Comparison of ENCODE assay signal across 1 cellular context in genomic region chr19:1260749-1261511, GRCh38.
TF ChIP-seq lines count a peak whose summit lies in the region.

No MANE protein-coding gene starts in this region.

TF ChIP-seq in HepG2, 621 proteins besides CTCF, POLR2A, EP300 and RAD21 (continued from another document and continues in another):
- TF ChIP-seq BCLAF1 (IDR thresholded peaks at IDR 0.05), result no peak
- TF ChIP-seq ZC3H13 (CRISPR knock-in tag; IDR thresholded peaks at IDR 0.05), result peak; percentile 26; the same call in 1 of the 2 replicates
- TF ChIP-seq ZNF768 (CRISPR knock-in tag; IDR thresholded peaks at IDR 0.05), result no peak
- TF ChIP-seq ZBTB20 (CRISPR knock-in tag; IDR thresholded peaks at IDR 0.05; ENCODE audit: borderline replicate concordance, low read depth), result no peak
- TF ChIP-seq RARG (CRISPR knock-in tag; IDR thresholded peaks at IDR 0.05; ENCODE audit: low read depth), result no peak
- TF ChIP-seq SP140L (CRISPR knock-in tag; IDR thresholded peaks at IDR 0.05; ENCODE audit: borderline replicate concordance), result no peak
- 0 out of 2 replicates have a peak, but pooled peaks have one; percentile 32 for TF ChIP-seq TGIF2 (CRISPR knock-in tag; IDR thresholded peaks at IDR 0.05)
- TF ChIP-seq ZNF747 (CRISPR knock-in tag; IDR thresholded peaks at IDR 0.05; ENCODE audit: borderline replicate concordance), result peak; percentile 34; the same call in 1 of the 2 replicates
- peak; percentile 42 for TF ChIP-seq ZFX (CRISPR knock-in tag; IDR thresholded peaks at IDR 0.05; ENCODE audit: low read depth)
- peak; percentile 65 for TF ChIP-seq TFDP2 (CRISPR knock-in tag; IDR thresholded peaks at IDR 0.05)
- no peak; the same call in 1 of the 2 replicates for TF ChIP-seq PAXIP1 (CRISPR knock-in tag; conservative IDR thresholded peaks at IDR 0.05)
- 0 out of 2 replicates have a peak, but pooled peaks have one; percentile 37 for TF ChIP-seq ZNF616 (CRISPR knock-in tag; IDR thresholded peaks at IDR 0.05; ENCODE audit: low read depth)
- TF ChIP-seq ZNF605 (CRISPR knock-in tag; IDR thresholded peaks at IDR 0.05), result no peak
- no peak for TF ChIP-seq TIGD3 (CRISPR knock-in tag; IDR thresholded peaks at IDR 0.05; ENCODE audit: borderline replicate concordance)
- no peak for TF ChIP-seq GLI4 (CRISPR knock-in tag; IDR thresholded peaks at IDR 0.05; ENCODE audit: borderline replicate concordance)
- no peak for TF ChIP-seq SNAI1 (CRISPR knock-in tag; IDR thresholded peaks at IDR 0.05; ENCODE audit: borderline replicate concordance)
- no peak for TF ChIP-seq MIER3 (CRISPR knock-in tag; IDR thresholded peaks at IDR 0.05; ENCODE audit: borderline replicate concordance)
- no peak for TF ChIP-seq GABPA (IDR thresholded peaks at IDR 0.05; ENCODE audit: low read depth, low read length)
- peak; percentile 74 for TF ChIP-seq GABPA (CRISPR knock-in tag; IDR thresholded peaks at IDR 0.05; ENCODE audit: low read depth)
- TF ChIP-seq SSRP1 (CRISPR knock-in tag; IDR thresholded peaks at IDR 0.05), result no peak
- TF ChIP-seq DZIP1 (CRISPR knock-in tag; IDR thresholded peaks at IDR 0.05), result no peak
- 0 out of 2 replicates have a peak, but pooled peaks have one; percentile 38 for TF ChIP-seq KLF6 (CRISPR knock-in tag; IDR thresholded peaks at IDR 0.05)
- TF ChIP-seq ZMYM2 (CRISPR knock-in tag; IDR thresholded peaks at IDR 0.05), result no peak
- 0 out of 2 replicates have a peak, but pooled peaks have one; percentile 18 for TF ChIP-seq ZZZ3 (CRISPR knock-in tag; IDR thresholded peaks at IDR 0.05; ENCODE audit: borderline replicate concordance)
- no peak for TF ChIP-seq ATF5 (CRISPR knock-in tag; IDR thresholded peaks at IDR 0.05; ENCODE audit: low read depth)
- TF ChIP-seq ZNF335 (CRISPR knock-in tag; IDR thresholded peaks at IDR 0.05), result no peak
- TF ChIP-seq ZNF232 (CRISPR knock-in tag; IDR thresholded peaks at IDR 0.05; ENCODE audit: borderline replicate concordance), result no peak
- TF ChIP-seq ATF7 (IDR thresholded peaks at IDR 0.05), result peak; percentile 85
- TF ChIP-seq ATF7 (CRISPR knock-in tag; IDR thresholded peaks at IDR 0.05), result peak; percentile 87
- no peak for TF ChIP-seq ATM (IDR thresholded peaks at IDR 0.05; ENCODE audit: borderline replicate concordance)
- no peak for TF ChIP-seq TEF (CRISPR knock-in tag; IDR thresholded peaks at IDR 0.05)
- no peak for TF ChIP-seq GZF1 (CRISPR knock-in tag; IDR thresholded peaks at IDR 0.05)
- no peak for TF ChIP-seq ZNF484 (CRISPR knock-in tag; IDR thresholded peaks at IDR 0.05; ENCODE audit: borderline replicate concordance, low read depth)
- TF ChIP-seq ZNF713 (CRISPR knock-in tag; IDR thresholded peaks at IDR 0.05), result no peak
- TF ChIP-seq DNMT1 (CRISPR knock-in tag; IDR thresholded peaks at IDR 0.05), result no peak
- no peak for TF ChIP-seq BCL3 (CRISPR knock-in tag; IDR thresholded peaks at IDR 0.05)
- peak; percentile 51 for TF ChIP-seq RBFOX2 (IDR thresholded peaks at IDR 0.05; ENCODE audit: low read depth, low read length)
- TF ChIP-seq MATR3 (CRISPR knock-in tag; IDR thresholded peaks at IDR 0.05), result no peak
- TF ChIP-seq ZBTB21 (CRISPR knock-in tag; IDR thresholded peaks at IDR 0.05), result no peak
- no peak for TF ChIP-seq GRHL1 (CRISPR knock-in tag; conservative IDR thresholded peaks at IDR 0.05)
- TF ChIP-seq TFAP4 (IDR thresholded peaks at IDR 0.05; ENCODE audit: borderline replicate concordance, low read depth), result no peak
- no peak for TF ChIP-seq ZNF230 (CRISPR knock-in tag; IDR thresholded peaks at IDR 0.05)
- TF ChIP-seq PRMT3 (CRISPR knock-in tag; IDR thresholded peaks at IDR 0.05; ENCODE audit: borderline replicate concordance, low read depth), result no peak
- no peak for TF ChIP-seq ZNF136 (CRISPR knock-in tag; IDR thresholded peaks at IDR 0.05; ENCODE audit: low read depth)
- TF ChIP-seq ZNF263 (CRISPR knock-in tag; IDR thresholded peaks at IDR 0.05), result 0 out of 2 replicates have a peak, but pooled peaks have one; percentile 26
- no peak for TF ChIP-seq AHR (CRISPR knock-in tag; IDR thresholded peaks at IDR 0.05)
- no peak for TF ChIP-seq ZNF337 (CRISPR knock-in tag; IDR thresholded peaks at IDR 0.05; ENCODE audit: borderline replicate concordance, low read depth)
